ENCODE assay signal across 25 cellular contexts in the genomic region with DNA sequence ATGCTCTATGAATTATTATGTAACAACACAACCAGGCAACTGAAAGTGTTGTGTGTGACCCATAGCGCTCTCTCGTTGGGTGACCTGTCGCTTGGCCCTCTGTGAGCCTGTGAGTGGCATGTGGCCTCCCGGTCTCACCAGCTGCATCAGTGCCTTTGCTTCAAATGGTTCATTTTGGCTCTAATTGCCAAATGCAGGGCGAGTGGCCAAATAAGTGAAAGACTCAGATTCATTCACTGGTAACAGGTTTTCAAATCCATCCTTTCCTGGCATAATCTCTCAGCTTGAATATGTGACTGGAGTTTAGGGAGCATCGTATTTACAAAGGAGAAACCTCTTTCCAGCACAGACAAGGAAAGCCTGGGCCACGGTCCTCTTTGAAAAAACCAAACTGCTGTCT.
A peak's percentile ranks its signal among the peaks of the same experiment; 100 is the strongest.
DNase-seq lines count a peak whose midpoint lies in the region; ATAC-seq and TF ChIP-seq lines count a peak whose summit lies in the region.
"Had no signal": no experiment of that assay in that cellular context is flagged by ENCODE, and none has a peak within 500 bp of the region (broad histone marks: within the 10 kb centered on the region; RNA-seq: fewer than 3 reads in every experiment).

No MANE protein-coding gene starts in this region.

- POLR2A ChIA-PET in GM10248 (lab: Yijun Ruan, JAX) = no interaction called here

- TF ChIP-seq CTCF in brain (conservative IDR thresholded peaks at IDR 0.05) = no peak
- no peak for TF ChIP-seq CTCF in GM10248 (IDR thresholded peaks at IDR 0.05; ENCODE audit: control extremely low read depth, extremely low read depth, low read depth, missing control alignments)
- no peak for TF ChIP-seq CTCF in endothelial cell (IDR thresholded peaks at IDR 0.05; ENCODE audit: unreplicated experiment)

- H3K27ac Mint-ChIP-seq in brain (peak overlapping the region in 4 of 5 experiments; percentile 55 to 86 (median 80)), endothelial cell (ENCODE audit: unreplicated experiment) (no peak overlapping the region)
- H3K27ac Mint-ChIP-seq: B cell; CD8-positive, alpha-beta T cell; HFFc6 had no signal

- ATAC-seq in HG02938 (IDR thresholded peaks at IDR 0.05; ENCODE audit: unreplicated experiment) (no peak), HG02759 (IDR thresholded peaks at IDR 0.05; ENCODE audit: unreplicated experiment) (no peak)
- ATAC-seq: CD8-positive, alpha-beta T cell; Right ventricle myocardium inferior; SK-N-SH treated with all-trans-retinoic acid at 6 μM for 48 hours had no signal

- H3K4me3 Mint-ChIP-seq in brain (peak overlapping the region in 1 of 5 experiments; percentile 63), endothelial cell (ENCODE audit: unreplicated experiment) (no peak overlapping the region)
- H3K4me3 Mint-ChIP-seq: B cell; CD8-positive, alpha-beta T cell; HFFc6 had no signal

- H3K27me3 Mint-ChIP-seq in brain (no peaks in the 10 kb centered on the region), endothelial cell (ENCODE audit: unreplicated experiment) (peaks cover 1% of the 10 kb centered on the region)
- H3K27me3 Mint-ChIP-seq: B cell had no signal

- H3K9me3 Mint-ChIP-seq in brain (peaks cover 0 to 3% (median 0%) of the 10 kb centered on the region in 5 experiments), endothelial cell (ENCODE audit: unreplicated experiment) (no peaks in the 10 kb centered on the region)
- H3K9me3 Mint-ChIP-seq: CD8-positive, alpha-beta T cell; HFFc6 had no signal

- no peaks in the 10 kb centered on the region for H3K36me3 Mint-ChIP-seq in brain
- no peaks in the 10 kb centered on the region for H3K36me3 Mint-ChIP-seq in endothelial cell (ENCODE audit: low read depth, unreplicated experiment)
- H3K36me3 Mint-ChIP-seq: CD8-positive, alpha-beta T cell had no signal

- CTCF ChIA-PET in GM10248 (lab: Yijun Ruan, JAX) = no interaction called here

- peaks cover 37% of the 10 kb centered on the region for H3K4me1 Mint-ChIP-seq in brain
- no peaks in the 10 kb centered on the region for H3K4me1 Mint-ChIP-seq in endothelial cell (ENCODE audit: unreplicated experiment)
- H3K4me1 Mint-ChIP-seq: B cell had no signal

- DNase-seq in globus pallidus (ENCODE audit: low spot score) (peak; percentile 58), occipital lobe (lab: John Stamatoyannopoulos, UW) (peak; percentile 8), GM10248 (ENCODE audit: extremely low spot score) (no peak), endothelial cell (ENCODE audit: low spot score) (no peak)
- DNase-seq: Caco-2; CD8-positive, alpha-beta T cell; GDM1; HFFc6; IMR-90; KG1; MG63; NCI-H1105 treated with DMSO at 0.1 percent for 48 hours; NCI-H146; NCI-H1930; NCI-H2107; NCI-H524; NCI-H774; PC-9; SJCRH30 had no signal

Comparison
In these comparisons a context has a peak if more than half of its experiments do, and no peak if none do; other contexts are left out.
1. DNase-seq: peak in globus pallidus (single experiment) and occipital lobe (single experiment); none in GM10248 (single experiment) and endothelial cell (single experiment).